Comparison of ENCODE assay signal across 31 cellular contexts in the genomic region with DNA sequence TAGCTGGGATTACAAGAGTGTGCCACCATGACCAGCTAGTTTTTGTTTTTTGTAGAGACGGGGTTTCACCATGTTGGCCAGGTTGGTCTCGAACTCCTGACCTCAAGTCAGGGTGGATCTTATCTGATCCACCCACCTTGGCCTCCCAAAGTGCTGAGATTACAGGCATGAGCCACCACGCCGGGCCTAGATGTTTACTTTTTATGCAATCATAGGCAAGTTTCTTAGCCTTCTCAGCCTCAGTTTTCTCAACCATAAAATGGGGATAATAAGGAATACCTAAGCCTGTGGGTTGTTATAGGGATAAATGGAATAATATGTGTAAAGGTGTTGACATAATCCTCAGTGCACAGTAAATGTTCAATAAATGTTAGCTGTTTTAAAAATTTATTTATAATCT. TPM values are rescaled to one million over a fixed set of nuclear protein-coding genes. Genes with fewer than 3 reads are reported as not detected.
"Had no signal": no experiment of that assay in that cellular context is flagged by ENCODE, and none has a peak within 500 bp of the region (broad histone marks: within the 10 kb centered on the region; RNA-seq: fewer than 3 reads in every experiment).

No MANE protein-coding gene starts in this region.

- ATAC-seq: stimulated activated effector memory CD8-positive, alpha-beta T cell treated with anti-CD3 and anti-CD28 coated beads, Interleukin-12 subunit alpha, Interleukin-12 subunit beta, amount 100 ng/mL, for 72 hours; stimulated activated memory B cell treated with anti-CD40 and anti-IgM and Interleukin-4, amounts not matched to agents 10 μg/mL and 1 μg/mL and 100 μg/mL, for 72 hours; stimulated activated naive B cell treated with anti-CD40 and anti-IgM and Interleukin-4, amounts not matched to agents 10 μg/mL and 1 μg/mL and 100 μg/mL, for 72 hours; stimulated activated naive CD8-positive, alpha-beta T cell treated with anti-CD3 and anti-CD28 coated beads, Interleukin-15, amount 100 ng/mL, for 72 hours; stimulated activated naive CD8-positive, alpha-beta T cell treated with anti-CD3 and anti-CD28 coated beads, Interleukin-15, Interleukin-2, amounts not matched to agents 100 U/mL and 50 U/mL, for 24 hours; upper lobe of right lung had no signal

- H3K4me3 ChIP-seq: stomach, suprapubic skin, testis, thoracic aorta, thyroid gland, tibial artery, tibial nerve, transverse colon, upper lobe of left lung, upper lobe of right lung, uterus, vagina had no signal

- H3K27ac ChIP-seq: stomach, suprapubic skin, testis, thoracic aorta, thyroid gland, tibial artery, tibial nerve, transverse colon, upper lobe of left lung, upper lobe of right lung, uterus, vagina had no signal

- H3K27me3 ChIP-seq: stomach, testis, thyroid gland, tibial nerve, transverse colon, upper lobe of left lung, upper lobe of right lung, uterus, vagina had no signal

- H3K36me3 ChIP-seq: stomach, suprapubic skin, thoracic aorta, thyroid gland, tibial artery, tibial nerve, transverse colon, upper lobe of left lung, upper lobe of right lung, uterus, vagina had no signal

- FAIRE-seq: urothelium cell line had no signal

- DNase-seq: stimulated activated CD4-positive, alpha-beta T cell treated with anti-CD3 and anti-CD28 coated beads, Interleukin-2, amount 100 ng/mL, for 48 hours; stimulated activated CD4-positive, alpha-beta T cell treated with anti-CD3 and anti-CD28 coated beads, Interleukin-4, amount 100 ng/mL, for 1 hour; stimulated activated CD4-positive, alpha-beta T cell treated with anti-CD3 and anti-CD28 coated beads, Interleukin-4, amount 100 ng/mL, for 24 hours; stimulated activated CD4-positive, alpha-beta T cell treated with anti-CD3 and anti-CD28 coated beads, Interleukin-4, amount 100 ng/mL, for 4 hours; stimulated activated CD8-positive, alpha-beta memory T cell treated with anti-CD3 and anti-CD28 coated beads, Interleukin-4, amount 100 ng/mL, for 48 hours; stimulated activated naive B cell treated with anti-CD40 and anti-IgM and Interleukin-4, amounts not matched to agents 10 μg/mL and 1 μg/mL and 100 μg/mL, for 72 hours; stimulated activated naive CD4-positive, alpha-beta T cell; stimulated activated naive CD4-positive, alpha-beta T cell treated with Interleukin-2 at 50 U/mL for 16 hours; stimulated activated naive CD8-positive, alpha-beta T cell treated with anti-CD3 and anti-CD28 coated beads, Interleukin-15, amount 100 ng/mL, for 72 hours; stimulated activated naive CD8-positive, alpha-beta T cell treated with anti-CD3 and anti-CD28 coated beads, Interleukin-15, Interleukin-2, amounts not matched to agents 100 U/mL and 50 U/mL, for 24 hours; stomach; substantia nigra; testis; thyroid gland; tibial artery; transverse colon; trophoblast cell; upper lobe of left lung; upper lobe of right lung; uterus had no signal

- H3K4me1 ChIP-seq: stomach, suprapubic skin, testis, thyroid gland, tibial artery, tibial nerve, upper lobe of left lung, upper lobe of right lung, uterus, vagina had no signal

- H3K9me3 ChIP-seq: suprapubic skin, testis, thoracic aorta, thyroid gland, transverse colon, upper lobe of right lung, uterus, vagina had no signal

RNA-seq across cellular contexts. Expression of a gene that starts 9.8 kb away (rescaled TPM):
- total RNA-seq: stomach, subcutaneous adipose tissue, suprapubic skin, temporal lobe, thoracic aorta, thyroid gland, tibial nerve, transverse colon, upper lobe of right lung, ureter, urinary bladder, vagina had no signal
- polyA plus RNA-seq: stomach, urinary bladder had no signal
